ENCODE assay signal across 8 cellular contexts in genomic region chr2:62505649-62506420, GRCh38. TPM values are rescaled to one million over a fixed set of nuclear protein-coding genes. Genes with fewer than 3 reads are reported as not detected.
DNase-seq lines count a peak whose midpoint lies in the region; ATAC-seq and TF ChIP-seq lines count a peak whose summit lies in the region.

A gene with protein sequence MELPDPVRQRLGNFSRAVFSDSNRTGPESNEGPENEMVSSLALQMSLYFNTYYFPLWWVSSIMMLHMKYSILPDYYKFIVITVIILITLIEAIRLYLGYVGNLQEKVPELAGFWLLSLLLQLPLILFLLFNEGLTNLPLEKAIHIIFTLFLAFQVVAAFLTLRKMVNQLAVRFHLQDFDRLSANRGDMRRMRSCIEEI (minus strand): TSS chr2:62506195. CDS start chr2:62506129, 66 bp downstream.

- H3K36me3 ChIP-seq in GM06990 (ENCODE audit: control insufficient read depth, insufficient read depth, low read length) (no peaks in the 10 kb centered on the region), GM23338 (ENCODE audit: insufficient read depth) (no peaks in the 10 kb centered on the region), Panc1 (ENCODE audit: control insufficient read depth, insufficient read depth, low read length) (no peaks in the 10 kb centered on the region), ascending aorta (no peaks in the 10 kb centered on the region), trophoblast cell (ENCODE audit: control insufficient read depth in 1 of 2, insufficient read depth in 2 of 2, low read length in 2 of 2) (no peaks in the 10 kb centered on the region)

- H4K8ac ChIP-seq in trophoblast cell (ENCODE audit: low read depth, low read length), result peak within 1 kb of the TSS; percentile 98

- H2BK120ac ChIP-seq in trophoblast cell (ENCODE audit: insufficient read depth, low read length, poor library complexity), result peak within 1 kb of the TSS; percentile 89

- intact Hi-C loops in Panc1 (cut with micrococcal nuclease; ENCODE audit: unreplicated experiment), result no loop called here
- intact Hi-C loops in ascending aorta (cut with DNase I), result loop anchor here (1.0 to 10.0 kb wide), 8 partner anchors 49 to 1331 kb away; partner anchors contain the start of genes CCT4, EHBP1, MDH1 and WDPCP
- intact Hi-C loops in left ventricle myocardium superior (cut with micrococcal nuclease), result no loop called here

- no peaks in the 10 kb centered on the region for H3K9me2 ChIP-seq in GM23338 (ENCODE audit: insufficient read depth)

- H3K23ac ChIP-seq in trophoblast cell (ENCODE audit: low read length), result no peak within 1 kb of the TSS

- BruUV-seq in Panc1 (replicated peaks; lab: Mats Ljungman, UMichigan), result TSS peak; percentile 84

- POLR2A ChIA-PET in Panc1 (lab: Charles Lee), result interaction anchor here (0.6 to 0.9 kb wide), 3 partner anchors 97 to 386 kb away, joined by 3 read pairs; no protein-coding TSS in a partner anchor

- H3K36me3 Mint-ChIP-seq in GM23338 (ENCODE audit: low read depth), result no peaks in the 10 kb centered on the region

- peak within 1 kb of the TSS; percentile 81 for H3K4me2 ChIP-seq in GM23338
- H3K4me2 ChIP-seq in trophoblast cell (ENCODE audit: low read length), result peak within 1 kb of the TSS; percentile 69

- H2BK5ac ChIP-seq in trophoblast cell (ENCODE audit: low read depth, low read length, poor library complexity), result peak within 1 kb of the TSS; percentile 68

- H3K4me3 Mint-ChIP-seq in GM23338, result peak within 1 kb of the TSS; percentile 87

- H3K27me3 Mint-ChIP-seq in GM23338 (ENCODE audit: insufficient read depth, low read depth, poor library complexity), result peaks cover 6% of the 10 kb centered on the region

- H3K4me1 ChIP-seq in GM23338 (ENCODE audit: insufficient read depth) (0 out of 2 replicates have a peak, but pooled peaks cover 4% of the 10 kb centered on the region), Panc1 (ENCODE audit: control insufficient read depth, insufficient read depth, low read length) (peaks cover 7% of the 10 kb centered on the region), ascending aorta (peaks cover 0 to 2% of the 10 kb centered on the region in 2 donors), trophoblast cell (ENCODE audit: control insufficient read depth in 1 of 2, insufficient read depth in 2 of 2, low read length in 2 of 2) (peaks cover 0 to 2% of the 10 kb centered on the region in 2 experiments)

- H3K27ac ChIP-seq in GM23338 (ENCODE audit: low read depth) (peak within 1 kb of the TSS; percentile 82), Panc1 (ENCODE audit: low read length) (peak within 1 kb of the TSS; percentile 81), ascending aorta (peak within 1 kb of the TSS; percentile 85 to 88), trophoblast cell (ENCODE audit: low read depth, low read length) (peak within 1 kb of the TSS; percentile 72)

- peak within 1 kb of the TSS; percentile 97 for H4K91ac ChIP-seq in trophoblast cell (ENCODE audit: low read depth, low read length)

- DNase-seq in GM06990 (ENCODE audit: extremely low read depth, insufficient read length) (peak; percentile 78), GM23338 (ENCODE audit: low spot score) (peak; percentile 95), KG1 (lab: John Stamatoyannopoulos, UW) (peak; percentile 70), Panc1 (ENCODE audit: low read depth, low spot score) (peak; percentile 71), ascending aorta (ENCODE audit: low spot score in 2 of 2) (peak; percentile 69 to 94), left ventricle myocardium superior (peak; percentile 95), trophoblast cell (peak; percentile 80 to 88), NK-92 (lab: John Stamatoyannopoulos, UW; ENCODE audit: unreplicated experiment) (no peak)

- peak within 1 kb of the TSS; percentile 75 for H3K18ac ChIP-seq in trophoblast cell (ENCODE audit: low read length)

- H2AFZ ChIP-seq in GM23338, result peak within 1 kb of the TSS; percentile 95
- H2AFZ ChIP-seq in trophoblast cell (ENCODE audit: insufficient read depth, low read length, poor library complexity), result peak within 1 kb of the TSS; percentile 95

- peak within 1 kb of the TSS; percentile 94 for H3K27ac Mint-ChIP-seq in GM23338

- in situ Hi-C loops in Panc1 (cut with HindIII; ENCODE audit: low pct_unique_long_range_greater_than_20kb, low sequenced_read_pairs), result no loop called here

- CTCF ChIA-PET in Panc1 (lab: Charles Lee), result no interaction called here

- H3K4me1 Mint-ChIP-seq in GM23338, result peaks cover 11% of the 10 kb centered on the region

- H3K14ac ChIP-seq in trophoblast cell (ENCODE audit: low read length), result peak within 1 kb of the TSS; percentile 80

- peak within 1 kb of the TSS; percentile 59 for H3K4ac ChIP-seq in trophoblast cell (ENCODE audit: low read depth, low read length)

- H2AK5ac ChIP-seq in trophoblast cell (ENCODE audit: low read length), result no peak within 1 kb of the TSS

- WGBS in trophoblast cell (ENCODE audit: extremely low coverage, insufficient coverage, insufficient read length), result no CpG with 5 or more reads among the region's 76 CpGs

- H3K9me3 Mint-ChIP-seq in GM23338, result no peaks in the 10 kb centered on the region

- peak within 1 kb of the TSS; percentile 92 for H4K12ac ChIP-seq in trophoblast cell (ENCODE audit: low read depth, low read length)

- H3K4me3 ChIP-seq in GM06990 (replicated peaks; ENCODE audit: low read depth, low read length) (peak within 1 kb of the TSS; percentile 81), GM23338 (peak within 1 kb of the TSS; percentile 68), Panc1 (ENCODE audit: low read depth in 2 of 2, low read length in 2 of 2) (peak within 1 kb of the TSS; percentile 67 to 75), ascending aorta (peak within 1 kb of the TSS; percentile 67 to 74), trophoblast cell (ENCODE audit: low read depth, low read length) (peak within 1 kb of the TSS; percentile 84)

- H3K79me2 ChIP-seq in GM23338 (replicated peaks; ENCODE audit: insufficient read depth), result no peaks in the 10 kb centered on the region
- peaks cover 6% of the 10 kb centered on the region for H3K79me2 ChIP-seq in trophoblast cell (ENCODE audit: control insufficient read depth, insufficient read depth, low read length, poor library complexity)

- H3K9ac ChIP-seq in trophoblast cell (ENCODE audit: low read length), result peak within 1 kb of the TSS; percentile 85

- peaks cover 10% of the 10 kb centered on the region for H3K79me1 ChIP-seq in trophoblast cell (ENCODE audit: low read length)

- ATAC-seq in GM23338, result peak; percentile 94
- ATAC-seq in Panc1, result peak; percentile 97
- peak; percentile 98 for ATAC-seq in left ventricle myocardium superior

- H3K27me3 ChIP-seq in GM06990 (replicated peaks; ENCODE audit: control insufficient read depth, insufficient read depth, low read length) (no peaks in the 10 kb centered on the region), GM23338 (ENCODE audit: insufficient read depth) (no peaks in the 10 kb centered on the region), Panc1 (ENCODE audit: control insufficient read depth, insufficient read depth, low read length) (no peaks in the 10 kb centered on the region), ascending aorta (no peaks in the 10 kb centered on the region), trophoblast cell (ENCODE audit: insufficient read depth, low read length) (no peaks in the 10 kb centered on the region)

- no peaks in the 10 kb centered on the region for H4K20me1 ChIP-seq in GM23338 (replicated peaks; ENCODE audit: insufficient read depth)

- peak within 1 kb of the TSS; percentile 63 for H2BK12ac ChIP-seq in trophoblast cell (ENCODE audit: low read length)

- H3F3A ChIP-seq in GM23338 (replicated peaks; ENCODE audit: low read depth), result no peaks in the 10 kb centered on the region

- no peaks in the 10 kb centered on the region for H3K9me3 ChIP-seq in Panc1 (ENCODE audit: control insufficient read depth, insufficient read depth, low read depth, low read length)
- H3K9me3 ChIP-seq in ascending aorta, result no peaks in the 10 kb centered on the region
- no peaks in the 10 kb centered on the region for H3K9me3 ChIP-seq in trophoblast cell (ENCODE audit: insufficient read depth, low read depth, low read length)

- TF ChIP-seq CTCF in GM06990 (IDR thresholded peaks at IDR 0.05; ENCODE audit: insufficient read depth, low read length, poor library complexity, severe bottlenecking), result no peak
- no peak for TF ChIP-seq CTCF in GM23338 (conservative IDR thresholded peaks at IDR 0.05; ENCODE audit: low read depth in 2 of 2)
- TF ChIP-seq CTCF in Panc1 (IDR thresholded peaks at IDR 0.05), result no peak
- no peak for TF ChIP-seq CTCF in ascending aorta (IDR thresholded peaks at IDR 0.05)

TF ChIP-seq in GM23338, 12 proteins besides CTCF, POLR2A, EP300 and RAD21 (continues in another document):
- no peak for TF ChIP-seq NANOG (IDR thresholded peaks at IDR 0.05; ENCODE audit: borderline replicate concordance)

RNA-seq across cellular contexts. Expression of the gene that starts here (rescaled TPM):
- 0.94 and 3.0 TPM in 2 replicates for total RNA-seq in GM23338 (2014; rRNA removed; shearing (Covaris generic))
- 1.2 and 1.7 TPM in 2 replicates for polyA plus RNA-seq in GM23338 (2016; fragmentation: Nextera tagmentation; extraction: Ambion mirVana)
- total RNA-seq in Panc1 (2021; ENCODE audit: unreplicated experiment) (4.1 TPM), ascending aorta (not detected), left ventricle myocardium superior (1.4 TPM)
- 2.3 TPM for polyA plus RNA-seq in Panc1 (2012; ENCODE audit: insufficient read length)
- 1.2 and 1.4 TPM in 2 replicates for polyA plus RNA-seq in trophoblast cell (2013)

Comparison
In these comparisons a context has a peak if more than half of its experiments do, and no peak if none do; other contexts are left out.
1. Peak in DNase-seq, H3K4me3 ChIP-seq and H3K27ac ChIP-seq in ascending aorta; RNA of the gene not detected or under 1 TPM.